Comparison of ENCODE assay signal across 8 cellular contexts in genomic region chr1:6028042-6028895, GRCh38. TPM values are rescaled to one million over a fixed set of nuclear protein-coding genes. Genes with fewer than 3 reads are reported as not detected.
DNase-seq lines count a peak whose midpoint lies in the region; ATAC-seq and TF ChIP-seq lines count a peak whose summit lies in the region.

No MANE protein-coding gene starts in this region.

- peaks cover 75% of the 10 kb centered on the region for H3K4me1 Mint-ChIP-seq in activated T-cell treated with anti-CD3 and anti-CD28 coated beads, Interleukin-2, amount 50 U/mL, for 72 hours (ENCODE audit: low read depth)
- peaks cover 78% of the 10 kb centered on the region for H3K4me1 Mint-ChIP-seq in stimulated activated naive CD8-positive, alpha-beta T cell treated with anti-CD3 and anti-CD28 coated beads, Interleukin-15, amount 100 ng/mL, for 72 hours

- intact Hi-C loops in lower leg skin (cut with DNase I; ENCODE audit: low total_unique reads) = no loop called here

- DNase-seq in NOMO-1 treated with dmso at 0.1 percent for 144 hours (lab: John Stamatoyannopoulos, UW; ENCODE audit: unreplicated experiment) = peak; percentile 88
- peak; percentile 72 to 75 for DNase-seq in activated T-cell treated with anti-CD3 and anti-CD28 coated beads, Interleukin-2, amount 50 U/mL, for 72 hours
- DNase-seq in lower leg skin (ENCODE audit: low spot score in 2 of 2) = peak; percentile 32 to 90
- peak; percentile 51 to 75 for DNase-seq in stimulated activated naive CD8-positive, alpha-beta T cell treated with anti-CD3 and anti-CD28 coated beads, Interleukin-15, amount 100 ng/mL, for 72 hours
- DNase-seq in AG20443 (ENCODE audit: low spot score) = no peak
- DNase-seq in DMS 273 treated with DMSO at 0.1 percent for 48 hours (lab: John Stamatoyannopoulos, UW) = no peak
- DNase-seq in NCI-H2196 (lab: John Stamatoyannopoulos, UW; ENCODE audit: unreplicated experiment) = no peak

- TF ChIP-seq CTCF in lower leg skin (IDR thresholded peaks at IDR 0.05) = no peak

- H3K27me3 Mint-ChIP-seq in activated T-cell treated with anti-CD3 and anti-CD28 coated beads, Interleukin-2, amount 50 U/mL, for 72 hours (ENCODE audit: low read depth) = no peaks in the 10 kb centered on the region
- no peaks in the 10 kb centered on the region for H3K27me3 Mint-ChIP-seq in stimulated activated naive CD8-positive, alpha-beta T cell treated with anti-CD3 and anti-CD28 coated beads, Interleukin-15, amount 100 ng/mL, for 72 hours

- peak; percentile 34 for ATAC-seq in GM18907 (IDR thresholded peaks at IDR 0.05; ENCODE audit: unreplicated experiment)
- peak; percentile 49 to 57 for ATAC-seq in activated T-cell treated with anti-CD3 and anti-CD28 coated beads, Interleukin-2, amount 50 U/mL, for 72 hours (replicated peaks in 1 of 2)
- peak; percentile 62 for ATAC-seq in stimulated activated naive CD8-positive, alpha-beta T cell treated with anti-CD3 and anti-CD28 coated beads, Interleukin-15, amount 100 ng/mL, for 72 hours

- peaks cover 7 to 18% of the 10 kb centered on the region in 2 donors for H3K36me3 Mint-ChIP-seq in activated T-cell treated with anti-CD3 and anti-CD28 coated beads, Interleukin-2, amount 50 U/mL, for 72 hours (ENCODE audit: insufficient read depth in 2 of 2)

- no peaks in the 10 kb centered on the region for H3K9me3 Mint-ChIP-seq in activated T-cell treated with anti-CD3 and anti-CD28 coated beads, Interleukin-2, amount 50 U/mL, for 72 hours
- H3K9me3 Mint-ChIP-seq in stimulated activated naive CD8-positive, alpha-beta T cell treated with anti-CD3 and anti-CD28 coated beads, Interleukin-15, amount 100 ng/mL, for 72 hours = no peaks in the 10 kb centered on the region

- H3K27ac Mint-ChIP-seq in activated T-cell treated with anti-CD3 and anti-CD28 coated beads, Interleukin-2, amount 50 U/mL, for 72 hours = peak overlapping the region; percentile 91
- peak overlapping the region; percentile 91 to 98 for H3K27ac Mint-ChIP-seq in stimulated activated naive CD8-positive, alpha-beta T cell treated with anti-CD3 and anti-CD28 coated beads, Interleukin-15, amount 100 ng/mL, for 72 hours

- no peak overlapping the region for H3K4me3 ChIP-seq in lower leg skin (ENCODE audit: low read depth, poor library complexity, severe bottlenecking)

- H3K4me3 Mint-ChIP-seq in activated T-cell treated with anti-CD3 and anti-CD28 coated beads, Interleukin-2, amount 50 U/mL, for 72 hours = peak overlapping the region; percentile 85 to 94
- peak overlapping the region; percentile 85 to 91 for H3K4me3 Mint-ChIP-seq in stimulated activated naive CD8-positive, alpha-beta T cell treated with anti-CD3 and anti-CD28 coated beads, Interleukin-15, amount 100 ng/mL, for 72 hours

- no peak for TF ChIP-seq POLR2A in lower leg skin (IDR thresholded peaks at IDR 0.05)

- WGBS in lower leg skin, 2 donors = 73 to 74% methylated on average over 20 of the region's 20 CpGs

RNA-seq across cellular contexts. Expression of gene KCNAB2, which starts 17.4 kb away (rescaled TPM):
- total RNA-seq in activated T-cell treated with anti-CD3 and anti-CD28 coated beads, Interleukin-2, amount 50 U/mL, for 72 hours = 100 to 1,000 TPM; 210 to 232 TPM
- 10 to 100 TPM in 2 of 4 donors, 1 to 10 TPM in 2; 4.2 to 12.0 (median 10.0) TPM for total RNA-seq in lower leg skin

RNA-seq across cellular contexts. Expression of gene NPHP4, which starts 36.0 kb away (rescaled TPM):
- 10 to 100 TPM; 12.3 to 14.5 TPM for total RNA-seq in activated T-cell treated with anti-CD3 and anti-CD28 coated beads, Interleukin-2, amount 50 U/mL, for 72 hours
- 10 to 100 TPM; 11.2 to 24.5 (median 18.2) TPM for total RNA-seq in lower leg skin

Comparison
In these comparisons a context has a peak if more than half of its experiments do, and no peak if none do; other contexts are left out.
1. DNase-seq: peak in NOMO-1 treated with dmso at 0.1 percent for 144 hours (single experiment), activated T-cell treated with anti-CD3 and anti-CD28 coated beads, Interleukin-2, amount 50 U/mL, for 72 hours (2 of 2), lower leg skin (2 of 2) and stimulated activated naive CD8-positive, alpha-beta T cell treated with anti-CD3 and anti-CD28 coated beads, Interleukin-15, amount 100 ng/mL, for 72 hours (2 of 2); none in AG20443 (single experiment), DMS 273 treated with DMSO at 0.1 percent for 48 hours (single experiment) and NCI-H2196 (single experiment).
2. RNA of gene KCNAB2, which starts 17.4 kb away (total RNA-seq): 210 to 232 TPM in activated T-cell treated with anti-CD3 and anti-CD28 coated beads, Interleukin-2, amount 50 U/mL, for 72 hours; 4.2 to 12.0 TPM in lower leg skin; every median in the first group is over 10 times any median in the second.
3. Peak in every context shown above with its lines, with median percentiles within 50 percentile points of each other: ATAC-seq.